ENCODE assay signal across 1 cellular context in the genomic region with DNA sequence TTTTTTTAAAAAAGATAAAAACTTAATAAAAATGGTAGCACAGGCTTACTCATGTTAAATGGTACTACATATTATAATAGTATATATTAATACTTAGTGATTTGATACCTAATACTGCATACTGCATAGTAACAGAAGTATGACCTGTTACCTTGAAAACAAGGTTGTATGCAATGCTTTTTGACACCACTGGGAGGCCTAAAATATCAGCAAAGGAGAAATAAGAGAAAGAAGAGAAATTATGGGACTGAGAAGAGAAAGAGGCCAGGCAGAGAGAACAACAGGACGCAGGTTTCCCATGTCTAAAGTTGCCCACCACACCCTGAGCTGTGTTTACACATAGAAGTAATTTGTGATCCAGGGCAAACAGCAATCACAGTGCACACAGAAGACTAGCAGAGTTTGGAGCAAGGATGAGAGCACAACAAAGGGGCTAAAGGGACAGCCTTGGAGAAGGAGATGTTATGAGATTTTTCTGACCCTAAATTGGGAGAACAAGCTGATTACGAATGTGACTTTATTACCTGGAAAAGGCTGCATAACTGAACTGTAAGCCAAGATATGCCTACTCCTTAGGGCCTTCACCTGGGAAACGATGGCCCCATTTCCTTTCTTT.
TF ChIP-seq lines count a peak whose summit lies in the region.

No MANE protein-coding gene starts in this region.

TF ChIP-seq in GM23338, 12 proteins besides CTCF, POLR2A, EP300 and RAD21 (continued from another document):
- TF ChIP-seq, protein P1, sequence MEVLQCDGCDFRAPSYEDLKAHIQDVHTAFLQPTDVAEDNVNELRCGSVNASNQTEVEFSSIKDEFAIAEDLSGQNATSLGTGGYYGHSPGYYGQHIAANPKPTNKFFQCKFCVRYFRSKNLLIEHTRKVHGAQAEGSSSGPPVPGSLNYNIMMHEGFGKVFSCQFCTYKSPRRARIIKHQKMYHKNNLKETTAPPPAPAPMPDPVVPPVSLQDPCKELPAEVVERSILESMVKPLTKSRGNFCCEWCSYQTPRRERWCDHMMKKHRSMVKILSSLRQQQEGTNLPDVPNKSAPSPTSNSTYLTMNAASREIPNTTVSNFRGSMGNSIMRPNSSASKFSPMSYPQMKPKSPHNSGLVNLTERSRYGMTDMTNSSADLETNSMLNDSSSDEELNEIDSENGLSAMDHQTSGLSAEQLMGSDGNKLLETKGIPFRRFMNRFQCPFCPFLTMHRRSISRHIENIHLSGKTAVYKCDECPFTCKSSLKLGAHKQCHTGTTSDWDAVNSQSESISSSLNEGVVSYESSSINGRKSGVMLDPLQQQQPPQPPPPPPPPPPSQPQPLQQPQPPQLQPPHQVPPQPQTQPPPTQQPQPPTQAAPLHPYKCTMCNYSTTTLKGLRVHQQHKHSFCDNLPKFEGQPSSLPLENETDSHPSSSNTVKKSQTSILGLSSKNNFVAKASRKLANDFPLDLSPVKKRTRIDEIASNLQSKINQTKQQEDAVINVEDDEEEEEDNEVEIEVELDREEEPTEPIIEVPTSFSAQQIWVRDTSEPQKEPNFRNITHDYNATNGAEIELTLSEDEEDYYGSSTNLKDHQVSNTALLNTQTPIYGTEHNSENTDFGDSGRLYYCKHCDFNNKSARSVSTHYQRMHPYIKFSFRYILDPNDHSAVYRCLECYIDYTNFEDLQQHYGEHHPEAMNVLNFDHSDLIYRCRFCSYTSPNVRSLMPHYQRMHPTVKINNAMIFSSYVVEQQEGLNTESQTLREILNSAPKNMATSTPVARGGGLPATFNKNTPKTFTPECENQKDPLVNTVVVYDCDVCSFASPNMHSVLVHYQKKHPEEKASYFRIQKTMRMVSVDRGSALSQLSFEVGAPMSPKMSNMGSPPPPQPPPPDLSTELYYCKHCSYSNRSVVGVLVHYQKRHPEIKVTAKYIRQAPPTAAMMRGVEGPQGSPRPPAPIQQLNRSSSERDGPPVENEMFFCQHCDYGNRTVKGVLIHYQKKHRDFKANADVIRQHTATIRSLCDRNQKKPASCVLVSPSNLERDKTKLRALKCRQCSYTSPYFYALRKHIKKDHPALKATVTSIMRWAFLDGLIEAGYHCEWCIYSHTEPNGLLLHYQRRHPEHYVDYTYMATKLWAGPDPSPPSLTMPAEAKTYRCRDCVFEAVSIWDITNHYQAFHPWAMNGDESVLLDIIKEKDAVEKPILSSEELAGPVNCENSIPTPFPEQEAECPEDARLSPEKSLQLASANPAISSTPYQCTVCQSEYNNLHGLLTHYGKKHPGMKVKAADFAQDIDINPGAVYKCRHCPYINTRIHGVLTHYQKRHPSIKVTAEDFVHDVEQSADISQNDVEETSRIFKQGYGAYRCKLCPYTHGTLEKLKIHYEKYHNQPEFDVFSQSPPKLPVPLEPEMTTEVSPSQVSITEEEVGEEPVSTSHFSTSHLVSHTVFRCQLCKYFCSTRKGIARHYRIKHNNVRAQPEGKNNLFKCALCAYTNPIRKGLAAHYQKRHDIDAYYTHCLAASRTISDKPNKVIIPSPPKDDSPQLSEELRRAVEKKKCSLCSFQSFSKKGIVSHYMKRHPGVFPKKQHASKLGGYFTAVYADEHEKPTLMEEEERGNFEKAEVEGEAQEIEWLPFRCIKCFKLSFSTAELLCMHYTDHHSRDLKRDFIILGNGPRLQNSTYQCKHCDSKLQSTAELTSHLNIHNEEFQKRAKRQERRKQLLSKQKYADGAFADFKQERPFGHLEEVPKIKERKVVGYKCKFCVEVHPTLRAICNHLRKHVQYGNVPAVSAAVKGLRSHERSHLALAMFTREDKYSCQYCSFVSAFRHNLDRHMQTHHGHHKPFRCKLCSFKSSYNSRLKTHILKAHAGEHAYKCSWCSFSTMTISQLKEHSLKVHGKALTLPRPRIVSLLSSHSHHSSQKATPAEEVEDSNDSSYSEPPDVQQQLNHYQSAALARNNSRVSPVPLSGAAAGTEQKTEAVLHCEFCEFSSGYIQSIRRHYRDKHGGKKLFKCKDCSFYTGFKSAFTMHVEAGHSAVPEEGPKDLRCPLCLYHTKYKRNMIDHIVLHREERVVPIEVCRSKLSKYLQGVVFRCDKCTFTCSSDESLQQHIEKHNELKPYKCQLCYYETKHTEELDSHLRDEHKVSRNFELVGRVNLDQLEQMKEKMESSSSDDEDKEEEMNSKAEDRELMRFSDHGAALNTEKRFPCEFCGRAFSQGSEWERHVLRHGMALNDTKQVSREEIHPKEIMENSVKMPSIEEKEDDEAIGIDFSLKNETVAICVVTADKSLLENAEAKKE (CRISPR knock-in tag; IDR thresholded peaks at IDR 0.05) = no peak
- TF ChIP-seq POLR2AphosphoS5 (IDR thresholded peaks at IDR 0.05; ENCODE audit: low read depth) (no peak), NANOG (IDR thresholded peaks at IDR 0.05; ENCODE audit: borderline replicate concordance) (no peak), ZNF114 (CRISPR knock-in tag; IDR thresholded peaks at IDR 0.05) (no peak), CREB1 (CRISPR knock-in tag; IDR thresholded peaks at IDR 0.05; ENCODE audit: low read depth) (no peak), EZH2phosphoT487 (IDR thresholded peaks at IDR 0.05; ENCODE audit: unreplicated experiment) (no peak), ZNF331 (CRISPR knock-in tag; IDR thresholded peaks at IDR 0.05; ENCODE audit: low read depth) (no peak)
